In genomic region chr15:79849789-79850188, GRCh38 we compare ENCODE assay signal across 8 cellular contexts. TPM values are rescaled to one million over a fixed set of nuclear protein-coding genes. Genes with fewer than 3 reads are reported as not detected.
DNase-seq lines count a peak whose midpoint lies in the region; ATAC-seq and TF ChIP-seq lines count a peak whose summit lies in the region.

No MANE protein-coding gene starts in this region.

- DNase-seq in AG10803 (ENCODE audit: low read depth) (peak; percentile 58), SK-MEL-5 (ENCODE audit: low read depth, low spot score) (peak; percentile 70), foreskin fibroblast (peak; percentile 41 to 78), NCI-H2227 treated with DMSO at 0.1 percent for 48 hours (lab: John Stamatoyannopoulos, UW) (no peak)
- peak; percentile 18 for DNase-seq in stimulated activated CD4-positive, alpha-beta T cell treated with anti-CD3 and anti-CD28 coated beads, Interleukin-4, amount 100 ng/mL, for 24 hours

- in situ Hi-C loops in SK-MEL-5 (cut with HindIII; ENCODE audit: low pct_unique_long_range_greater_than_20kb, low sequenced_read_pairs), result no loop called here

- TF ChIP-seq CTCF in AG10803 (conservative IDR thresholded peaks at IDR 0.05; ENCODE audit: low read length) (peak; percentile 94), GM12873 (IDR thresholded peaks at IDR 0.05; ENCODE audit: insufficient read depth, low read depth, low read length, missing control alignments) (peak; percentile 71), foreskin fibroblast (IDR thresholded peaks at IDR 0.05; ENCODE audit: low read depth, low read length) (peak; percentile 77)

- H3K4me3 ChIP-seq in AG10803 (ENCODE audit: low read length) (no peak overlapping the region), foreskin fibroblast (ENCODE audit: low read depth in 1 of 2, low read length in 2 of 2) (no peak overlapping the region)

- ATAC-seq in activated CD4-positive, CD25-positive, alpha-beta regulatory T cell treated with anti-CD3 and anti-CD28 coated beads, Interleukin-2, amount 50 U/mL, for 24 hours, result no peak
- no peak for ATAC-seq in HG03095 (IDR thresholded peaks at IDR 0.05; ENCODE audit: unreplicated experiment)

RNA-seq across cellular contexts. Expression of gene MTHFS, which starts 47.0 kb away (rescaled TPM):
- 76.4 and 89.9 TPM in 2 replicates for total RNA-seq in SK-MEL-5 (2014; rRNA removed; shearing (Covaris generic))
- polyA plus RNA-seq in SK-MEL-5 (2015; cell fraction: cytosol; rRNA removed), result 46.6 and 66.1 TPM in 2 replicates
- polyA plus RNA-seq in SK-MEL-5 (2015; cell fraction: nucleus; rRNA removed), result 6.7 and 15.1 TPM in 2 replicates
